In the genomic region with DNA sequence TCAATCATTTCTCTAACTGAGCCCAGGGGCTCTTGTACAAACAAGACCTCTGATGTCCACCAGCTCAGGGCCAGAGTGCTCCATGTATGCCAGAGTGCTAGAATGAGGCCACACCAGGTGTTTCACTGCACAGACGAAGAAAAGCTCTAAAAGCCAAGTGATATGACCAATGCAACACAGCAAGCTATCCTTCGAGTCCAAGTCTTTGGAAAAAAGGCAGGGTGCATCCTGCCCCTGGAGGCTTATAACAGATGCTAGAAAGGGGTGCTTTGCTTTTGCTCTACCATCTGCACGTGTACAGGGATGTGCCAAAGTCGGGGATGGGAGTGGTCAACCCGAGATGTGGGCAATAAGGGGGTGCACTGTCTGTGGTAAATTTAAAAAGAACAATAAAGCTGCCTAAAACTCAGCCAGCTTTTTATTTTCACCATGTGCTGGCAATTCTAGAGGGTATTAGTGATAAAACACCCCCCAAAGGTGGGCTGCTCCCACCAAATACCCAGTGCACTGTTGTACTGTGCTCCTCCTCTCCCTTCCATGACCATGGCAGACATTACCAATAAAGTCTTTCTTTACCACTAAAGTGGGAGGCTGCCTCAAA, we compare ENCODE assay signal across 25 cellular contexts. TPM values are rescaled to one million over a fixed set of nuclear protein-coding genes. Genes with fewer than 3 reads are reported as not detected.
DNase-seq lines count a peak whose midpoint lies in the region; ATAC-seq, FAIRE-seq and TF ChIP-seq lines count a peak whose summit lies in the region.
"Had no signal": no experiment of that assay in that cellular context is flagged by ENCODE, and none has a peak within 500 bp of the region (broad histone marks: within the 10 kb centered on the region; RNA-seq: fewer than 3 reads in every experiment).

No MANE protein-coding gene starts in this region.

- H3K9ac ChIP-seq in K562 (ENCODE audit: insufficient read depth in 1 of 2, low read depth in 2 of 2, low read length in 2 of 2): no peak overlapping the region

- H3K4me3 ChIP-seq in K562 (no peak overlapping the region), right atrium auricular region (no peak overlapping the region)
- H3K4me3 ChIP-seq: GM12878, GM23338 had no signal

- TF ChIP-seq POLR2A in K562 (conservative IDR thresholded peaks at IDR 0.05) (no peak), GM12892 (IDR thresholded peaks at IDR 0.05; ENCODE audit: low read depth, low read length) (no peak)

- H3K27ac ChIP-seq in K562 (ENCODE audit: extremely low read depth, low read depth, low read length) (no peak overlapping the region), right atrium auricular region (no peak overlapping the region)

- H3K27me3 ChIP-seq in K562 (ENCODE audit: control insufficient read depth in 2 of 2, insufficient read depth in 2 of 2, low read length in 2 of 2) (peaks cover 0 to 13% of the 10 kb centered on the region in 2 experiments; a peak in 4 of 5 replicates), right atrium auricular region (no peaks in the 10 kb centered on the region)
- H3K27me3 ChIP-seq: BE2C had no signal

- no peak for TF ChIP-seq RAD21 in K562 (CRISPR knock-in tag; conservative IDR thresholded peaks at IDR 0.05 in 1 of 2, IDR thresholded peaks at IDR 0.05 in 1 of 2)

- intact Hi-C loops in activated T-helper 2 cell treated with anti-CD3 and anti-CD28 coated beads, Interferon-gamma antibody, Interleukin-2, Interleukin-4, amounts not matched to agents 10 μg/mL and 5 μg/mL and 100 μg/mL, durations not matched to agents 14 hours and 24 hours and 36 hours (cut with micrococcal nuclease): no loop called here
- intact Hi-C loops in K562 (cut with micrococcal nuclease): no loop called here

- in situ Hi-C loops in K562 (cut with MboI): no loop called here

- no peak overlapping the region for H3K4me3 Mint-ChIP-seq in activated T-helper 2 cell treated with anti-CD3 and anti-CD28 coated beads, Interferon-gamma antibody, Interleukin-2, Interleukin-4, amounts not matched to agents 10 μg/mL and 5 μg/mL and 100 μg/mL, durations not matched to agents 14 hours and 24 hours and 36 hours (ENCODE audit: low read depth)
- H3K4me3 Mint-ChIP-seq in progenitor cell of endocrine pancreas (ENCODE audit: low read depth): no peak overlapping the region
- H3K4me3 Mint-ChIP-seq: CD4-positive, CD25-positive, alpha-beta regulatory T cell; CD8-positive, alpha-beta memory T cell; GM23338 had no signal

- H3K4me1 Mint-ChIP-seq in activated T-helper 2 cell treated with anti-CD3 and anti-CD28 coated beads, Interferon-gamma antibody, Interleukin-2, Interleukin-4, amounts not matched to agents 10 μg/mL and 5 μg/mL and 100 μg/mL, durations not matched to agents 14 hours and 24 hours and 36 hours (ENCODE audit: low read depth): no peaks in the 10 kb centered on the region
- H3K4me1 Mint-ChIP-seq in progenitor cell of endocrine pancreas (ENCODE audit: low read depth): peaks cover 37% of the 10 kb centered on the region
- H3K4me1 Mint-ChIP-seq: CD4-positive, CD25-positive, alpha-beta regulatory T cell; CD8-positive, alpha-beta memory T cell; GM23338 had no signal

- CTCF ChIA-PET in K562 (lab: Yijun Ruan, JAX; ENCODE audit: low intra/inter-chr PET ratio): no interaction called here

- BruUV-seq in K562 (replicated peaks; lab: Mats Ljungman, UMichigan): no TSS peak

- no peaks in the 10 kb centered on the region for H3K36me3 ChIP-seq in K562 (ENCODE audit: control insufficient read depth, insufficient read depth, low read length)
- no peaks in the 10 kb centered on the region for H3K36me3 ChIP-seq in right atrium auricular region
- H3K36me3 ChIP-seq: BE2C had no signal

- H3K27ac Mint-ChIP-seq in activated T-helper 2 cell treated with anti-CD3 and anti-CD28 coated beads, Interferon-gamma antibody, Interleukin-2, Interleukin-4, amounts not matched to agents 10 μg/mL and 5 μg/mL and 100 μg/mL, durations not matched to agents 14 hours and 24 hours and 36 hours: no peak overlapping the region
- peak overlapping the region; percentile 3 for H3K27ac Mint-ChIP-seq in progenitor cell of endocrine pancreas
- H3K27ac Mint-ChIP-seq: CD4-positive, CD25-positive, alpha-beta regulatory T cell; GM23338 had no signal

- 3% methylated on average over 5 of the region's 5 CpGs for WGBS in K562 (ENCODE audit: insufficient coverage, low coverage, missing lambda C conversion rate)

- no peak for TF ChIP-seq EP300 in K562 (IDR thresholded peaks at IDR 0.05; ENCODE audit: low read length)

- H3K79me2 ChIP-seq in K562 (ENCODE audit: control insufficient read depth, insufficient read depth, low read length): no peaks in the 10 kb centered on the region

- TF ChIP-seq CTCF in K562 (IDR thresholded peaks at IDR 0.05 in 2 of 3, conservative IDR thresholded peaks at IDR 0.05 in 1 of 3; ENCODE audit: insufficient read depth in 2 of 3, low read depth in 1 of 3, low read length in 3 of 3): no peak
- TF ChIP-seq CTCF in progenitor cell of endocrine pancreas (IDR thresholded peaks at IDR 0.05; ENCODE audit: unreplicated experiment): no peak
- no peak for TF ChIP-seq CTCF in right atrium auricular region (IDR thresholded peaks at IDR 0.05)

- no peaks in the 10 kb centered on the region for H4K20me1 ChIP-seq in K562 (replicated peaks; ENCODE audit: control insufficient read depth, insufficient read depth, low read length)

- H3K36me3 Mint-ChIP-seq in activated T-helper 2 cell treated with anti-CD3 and anti-CD28 coated beads, Interferon-gamma antibody, Interleukin-2, Interleukin-4, amounts not matched to agents 10 μg/mL and 5 μg/mL and 100 μg/mL, durations not matched to agents 14 hours and 24 hours and 36 hours (ENCODE audit: low read depth): no peaks in the 10 kb centered on the region
- no peaks in the 10 kb centered on the region for H3K36me3 Mint-ChIP-seq in progenitor cell of endocrine pancreas (ENCODE audit: insufficient read depth)

- H3K4me2 ChIP-seq in K562 (ENCODE audit: insufficient read depth, low read length): no peak overlapping the region
- H3K4me2 ChIP-seq: GM23338 had no signal

- POLR2A ChIA-PET in K562 (lab: Yijun Ruan, JAX): interaction anchor here (0.8 to 1.6 kb wide), 4 partner anchors 11 to 39 kb away, joined by 3 read pairs; no protein-coding TSS in a partner anchor

- no peaks in the 10 kb centered on the region for H3K27me3 Mint-ChIP-seq in activated T-helper 2 cell treated with anti-CD3 and anti-CD28 coated beads, Interferon-gamma antibody, Interleukin-2, Interleukin-4, amounts not matched to agents 10 μg/mL and 5 μg/mL and 100 μg/mL, durations not matched to agents 14 hours and 24 hours and 36 hours (ENCODE audit: low read depth)
- H3K27me3 Mint-ChIP-seq in progenitor cell of endocrine pancreas: no peaks in the 10 kb centered on the region
- H3K27me3 Mint-ChIP-seq: CD4-positive, CD25-positive, alpha-beta regulatory T cell had no signal

- no peaks in the 10 kb centered on the region for H3K9me3 Mint-ChIP-seq in activated T-helper 2 cell treated with anti-CD3 and anti-CD28 coated beads, Interferon-gamma antibody, Interleukin-2, Interleukin-4, amounts not matched to agents 10 μg/mL and 5 μg/mL and 100 μg/mL, durations not matched to agents 14 hours and 24 hours and 36 hours
- H3K9me3 Mint-ChIP-seq in progenitor cell of endocrine pancreas (ENCODE audit: low read depth): no peaks in the 10 kb centered on the region
- H3K9me3 Mint-ChIP-seq: CD4-positive, CD25-positive, alpha-beta regulatory T cell; CD8-positive, alpha-beta memory T cell; GM23338 had no signal

- FAIRE-seq in K562 (lab: Jason Lieb, UNC): no peak
- FAIRE-seq in GM12892 (lab: Jason Lieb, UNC): no peak
- FAIRE-seq: A204.1, GM12878, H54 had no signal

- no peak overlapping the region for H2AFZ ChIP-seq in K562 (ENCODE audit: low read depth, low read length)
- H2AFZ ChIP-seq: GM23338 had no signal

- H3K4me1 ChIP-seq in K562 (replicated peaks in 1 of 2; ENCODE audit: control insufficient read depth in 2 of 2, insufficient read depth in 2 of 2, low read length in 2 of 2) (peaks cover 0 to 7% of the 10 kb centered on the region in 2 experiments; a peak in 2 of 5 replicates), right atrium auricular region (peaks cover 0 to 15% of the 10 kb centered on the region in 2 donors)
- H3K4me1 ChIP-seq: BE2C had no signal

- H3K9me3 ChIP-seq in K562 (replicated peaks; ENCODE audit: control insufficient read depth, insufficient read depth, low read depth, low read length): no peaks in the 10 kb centered on the region
- peaks cover 0 to 4% of the 10 kb centered on the region in 2 donors for H3K9me3 ChIP-seq in right atrium auricular region
- H3K9me3 ChIP-seq: BE2C had no signal

- H3K9me1 ChIP-seq in K562 (ENCODE audit: control insufficient read depth, insufficient read depth, low read length): no peaks in the 10 kb centered on the region

- peak; percentile 3 for DNase-seq in activated T-helper 2 cell treated with anti-CD3 and anti-CD28 coated beads, Interferon-gamma antibody, Interleukin-2, Interleukin-4, amounts not matched to agents 10 μg/mL and 5 μg/mL and 100 μg/mL, durations not matched to agents 14 hours and 24 hours and 36 hours (ENCODE audit: low spot score)
- DNase-seq in K562 (ENCODE audit: extremely low read depth in 1 of 4, low spot score in 3 of 4) (peak in 1 of 4 experiments; percentile 4), left lobe of liver (ENCODE audit: low spot score) (peak; percentile 15), progenitor cell of endocrine pancreas (ENCODE audit: low spot score, unreplicated experiment) (no peak), right atrium auricular region (ENCODE audit: low spot score) (no peak), GM12892 (ENCODE audit: insufficient read length) (no peak)
- DNase-seq: ACHN; BE2C; C1 segment of cervical spinal cord; CD4-positive, CD25-positive, alpha-beta regulatory T cell; CD8-positive, alpha-beta memory T cell; COR-L47; DMS 273 treated with DMSO at 0.1 percent for 48 hours; DMS53; DND-41; EL had no signal

- ATAC-seq in K562 (no peak), left lobe of liver (no peak), HG03095 (IDR thresholded peaks at IDR 0.05; ENCODE audit: unreplicated experiment) (no peak), GM18909 (IDR thresholded peaks at IDR 0.05; ENCODE audit: poor library complexity, unreplicated experiment) (no peak)
- ATAC-seq: GM12878, GM23338, HCT116 had no signal

RNA-seq across cellular contexts. Expression of gene SMIM12, which starts 32.1 kb away (rescaled TPM):
- total RNA-seq in activated T-helper 2 cell treated with anti-CD3 and anti-CD28 coated beads, Interferon-gamma antibody, Interleukin-2, Interleukin-4, amounts not matched to agents 10 μg/mL and 5 μg/mL and 100 μg/mL, durations not matched to agents 14 hours and 24 hours and 36 hours: 58.7 and 59.3 TPM in 2 replicates
- total RNA-seq in K562 (2011; cell fraction: chromatin; rRNA removed; ENCODE audit: low replicate concordance): 35.4 and 58.0 TPM in 2 replicates
- total RNA-seq in K562 (2011; cell fraction: nucleolus; rRNA removed): 39.9 and 42.4 TPM in 2 replicates
- total RNA-seq in K562 (2011; cell fraction: nucleoplasm; rRNA removed): 52.8 and 64.5 TPM in 2 replicates
- total RNA-seq in K562 (2014; rRNA removed) (63.5 and 83.3 TPM in 2 replicates), K562 (2014; rRNA removed; fragmentation: Illumina TruSeq; extraction: Trizol) (57.7 and 63.9 TPM in 2 replicates), K562 (2015; rRNA removed; fragmentation: Illumina TruSeq; extraction: Trizol) (66.7 and 68.0 TPM in 2 replicates), K562 (2021) (71.4 and 72.3 TPM in 2 replicates), left lobe of liver (32.0 TPM), progenitor cell of endocrine pancreas (35.7 and 39.5 TPM in 2 replicates), right atrium auricular region (10 to 100 TPM; 26.6 to 34.0 TPM)
- polyA plus RNA-seq in K562 (2011; rRNA removed) (46.8 and 56.1 TPM in 2 replicates), K562 (2014; fragmentation: Illumina TruSeq; extraction: Trizol) (91.7 and 112 TPM in 2 replicates), K562 (2014; fragmentation: Nextera tagmentation; extraction: Ambion mirVana) (10 to 100 TPM; 51.7 to 54.1 TPM), K562 (2014; rRNA removed) (63.9 and 84.5 TPM in 2 replicates)
- polyA plus RNA-seq in K562 (2011; cell fraction: cytosol; rRNA removed): 66.5 and 83.9 TPM in 2 replicates
- 38.6 and 39.9 TPM in 2 replicates for polyA plus RNA-seq in K562 (2011; cell fraction: nucleus; rRNA removed)
- 46.4 and 78.0 TPM in 2 replicates for polyA plus RNA-seq in K562 (2012)
- polyA minus RNA-seq in K562 (2011; rRNA and poly(A)+ RNA removed): 39.8 and 43.3 TPM in 2 replicates
- 20.3 and 25.4 TPM in 2 replicates for polyA minus RNA-seq in K562 (2011; cell fraction: cytosol; rRNA and poly(A)+ RNA removed)
- 12.9 and 25.4 TPM in 2 replicates for polyA minus RNA-seq in K562 (2011; cell fraction: nucleus; rRNA and poly(A)+ RNA removed)
- polyA plus RNA-seq in GM12892 (2012; ENCODE audit: missing spikeins): 26.3 TPM

RNA-seq across cellular contexts. Expression of gene GJA4, which starts 34.6 kb away (rescaled TPM):
- total RNA-seq in activated T-helper 2 cell treated with anti-CD3 and anti-CD28 coated beads, Interferon-gamma antibody, Interleukin-2, Interleukin-4, amounts not matched to agents 10 μg/mL and 5 μg/mL and 100 μg/mL, durations not matched to agents 14 hours and 24 hours and 36 hours: not detected in 2 replicates
- total RNA-seq in K562 (2011; cell fraction: chromatin; rRNA removed; ENCODE audit: low replicate concordance): 0.23 TPM in 1 of 2 replicates, not detected in the other
- 0.39 and 0.50 TPM in 2 replicates for total RNA-seq in K562 (2011; cell fraction: nucleolus; rRNA removed)
- 0.37 TPM in 1 of 2 replicates, not detected in the other for total RNA-seq in K562 (2011; cell fraction: nucleoplasm; rRNA removed)
- total RNA-seq in K562 (2014; rRNA removed) (0.08 TPM in 1 of 2 replicates, not detected in the other), K562 (2014; rRNA removed; fragmentation: Illumina TruSeq; extraction: Trizol) (not detected in 2 replicates), K562 (2015; rRNA removed; fragmentation: Illumina TruSeq; extraction: Trizol) (not detected in 2 replicates), K562 (2021) (0.16 TPM in 1 of 2 replicates, not detected in the other), left lobe of liver (12.5 TPM), progenitor cell of endocrine pancreas (42.2 and 48.0 TPM in 2 replicates), right atrium auricular region (10 to 100 TPM; 31.6 to 50.9 TPM)
- polyA plus RNA-seq in K562 (2011; rRNA removed) (0.05 and 0.24 TPM in 2 replicates), K562 (2014; fragmentation: Illumina TruSeq; extraction: Trizol) (0.10 TPM in 1 of 2 replicates, not detected in the other), K562 (2014; fragmentation: Nextera tagmentation; extraction: Ambion mirVana) (not detected), K562 (2014; rRNA removed) (not detected in 2 replicates)
- polyA plus RNA-seq in K562 (2011; cell fraction: cytosol; rRNA removed): 0.03 and 1.1 TPM in 2 replicates
- 0.07 and 0.82 TPM in 2 replicates for polyA plus RNA-seq in K562 (2011; cell fraction: nucleus; rRNA removed)
- 0.08 and 0.09 TPM in 2 replicates for polyA plus RNA-seq in K562 (2012)
- polyA minus RNA-seq in K562 (2011; rRNA and poly(A)+ RNA removed): 0.28 TPM in 1 of 2 replicates, not detected in the other
- polyA minus RNA-seq in K562 (2011; cell fraction: cytosol; rRNA and poly(A)+ RNA removed): 0.57 TPM in 1 of 2 replicates, not detected in the other
- polyA minus RNA-seq in K562 (2011; cell fraction: nucleus; rRNA and poly(A)+ RNA removed): 0.27 TPM in 1 of 2 replicates, not detected in the other
- polyA plus RNA-seq in GM12892 (2012; ENCODE audit: missing spikeins): not detected
- total RNA-seq: CD4-positive, CD25-positive, alpha-beta regulatory T cell; CD8-positive, alpha-beta memory T cell; G401; HT-29 had no signal
- polyA plus RNA-seq: CD4-positive, CD25-positive, alpha-beta regulatory T cell; CD8-positive, alpha-beta memory T cell had no signal

RNA-seq across cellular contexts. Expression of gene GJB3, which starts 46.4 kb away (rescaled TPM):
- total RNA-seq in activated T-helper 2 cell treated with anti-CD3 and anti-CD28 coated beads, Interferon-gamma antibody, Interleukin-2, Interleukin-4, amounts not matched to agents 10 μg/mL and 5 μg/mL and 100 μg/mL, durations not matched to agents 14 hours and 24 hours and 36 hours: not detected in 2 replicates
- not detected in 2 replicates for total RNA-seq in K562 (2011; cell fraction: chromatin; rRNA removed; ENCODE audit: low replicate concordance)
- total RNA-seq in K562 (2011; cell fraction: nucleolus; rRNA removed): not detected in 2 replicates
- not detected in 2 replicates for total RNA-seq in K562 (2011; cell fraction: nucleoplasm; rRNA removed)
- not detected in 2 replicates for total RNA-seq in K562 (2014; rRNA removed)
- not detected in 2 replicates for total RNA-seq in K562 (2014; rRNA removed; fragmentation: Illumina TruSeq; extraction: Trizol)
- total RNA-seq in K562 (2015; rRNA removed; fragmentation: Illumina TruSeq; extraction: Trizol): not detected in 2 replicates
- not detected in 2 replicates for total RNA-seq in K562 (2021)
- not detected in 2 replicates for polyA plus RNA-seq in K562 (2011; rRNA removed)
- not detected in 2 replicates for polyA plus RNA-seq in K562 (2011; cell fraction: cytosol; rRNA removed)
- not detected in 2 replicates for polyA plus RNA-seq in K562 (2011; cell fraction: nucleus; rRNA removed)
- 0.10 TPM in 1 of 2 replicates, not detected in the other for polyA plus RNA-seq in K562 (2012)
- not detected in 2 replicates for polyA plus RNA-seq in K562 (2014; fragmentation: Illumina TruSeq; extraction: Trizol)
- polyA plus RNA-seq in K562 (2014; fragmentation: Nextera tagmentation; extraction: Ambion mirVana): not detected
- polyA plus RNA-seq in K562 (2014; rRNA removed): not detected in 2 replicates
- not detected in 2 replicates for polyA minus RNA-seq in K562 (2011; rRNA and poly(A)+ RNA removed)
- not detected in 2 replicates for polyA minus RNA-seq in K562 (2011; cell fraction: cytosol; rRNA and poly(A)+ RNA removed)
- not detected in 2 replicates for polyA minus RNA-seq in K562 (2011; cell fraction: nucleus; rRNA and poly(A)+ RNA removed)
- total RNA-seq in left lobe of liver: 0.08 TPM
- total RNA-seq in progenitor cell of endocrine pancreas: 0.14 TPM in 1 of 2 replicates, not detected in the other
- total RNA-seq in right atrium auricular region: under 1 TPM in 1 of 2 donors, not detected in 1; 0.28 TPM
- not detected for polyA plus RNA-seq in GM12892 (2012; ENCODE audit: missing spikeins)
- total RNA-seq: CD4-positive, CD25-positive, alpha-beta regulatory T cell; CD8-positive, alpha-beta memory T cell; G401; GM12878 had no signal
- polyA plus RNA-seq: CD4-positive, CD25-positive, alpha-beta regulatory T cell; CD8-positive, alpha-beta memory T cell; GM12878 had no signal

Comparison
In these comparisons a context has a peak if more than half of its experiments do, and no peak if none do; other contexts are left out.
1. DNase-seq: peak in activated T-helper 2 cell treated with anti-CD3 and anti-CD28 coated beads, Interferon-gamma antibody, Interleukin-2, Interleukin-4, amounts not matched to agents 10 μg/mL and 5 μg/mL and 100 μg/mL, durations not matched to agents 14 hours and 24 hours and 36 hours (single experiment) and left lobe of liver (single experiment); none in progenitor cell of endocrine pancreas (single experiment), right atrium auricular region (single experiment) and GM12892 (single experiment).